18 cellular contexts compared by ENCODE assay signal in genomic region chr3:148280623-148281242, GRCh38.
"Had no signal": no experiment of that assay in that cellular context is flagged by ENCODE, and none has a peak within 500 bp of the region (broad histone marks: within the 10 kb centered on the region; RNA-seq: fewer than 3 reads in every experiment).

No MANE protein-coding gene starts in this region.

- H3K27me3 Mint-ChIP-seq: activated naive CD8-positive, alpha-beta T cell treated with anti-CD3 and anti-CD28 coated beads for 36 hours; stimulated activated naive CD8-positive, alpha-beta T cell treated with anti-CD3 and anti-CD28 coated beads, Interleukin-15, amount 100 ng/mL, for 72 hours; T-helper 17 cell had no signal

- H3K36me3 ChIP-seq: left lung, prostate gland, right atrium auricular region, thoracic aorta had no signal

- H3K27ac Mint-ChIP-seq: activated naive CD8-positive, alpha-beta T cell treated with anti-CD3 and anti-CD28 coated beads for 36 hours; stimulated activated naive CD8-positive, alpha-beta T cell treated with anti-CD3 and anti-CD28 coated beads, Interleukin-15, amount 100 ng/mL, for 72 hours; T-helper 17 cell had no signal

- H3K9me3 ChIP-seq: prostate gland, right atrium auricular region, thoracic aorta had no signal

- H3K4me3 ChIP-seq: dorsolateral prefrontal cortex, hepatocyte, left lung, prostate gland, right atrium auricular region, skin epidermis, thoracic aorta had no signal

- H3K36me3 Mint-ChIP-seq: activated naive CD8-positive, alpha-beta T cell treated with anti-CD3 and anti-CD28 coated beads for 36 hours had no signal

- H3K4me3 Mint-ChIP-seq: activated naive CD8-positive, alpha-beta T cell treated with anti-CD3 and anti-CD28 coated beads for 36 hours; stimulated activated naive CD8-positive, alpha-beta T cell treated with anti-CD3 and anti-CD28 coated beads, Interleukin-15, amount 100 ng/mL, for 72 hours; T-helper 17 cell had no signal

- H3K27me3 ChIP-seq: dorsolateral prefrontal cortex, foreskin keratinocyte, hepatocyte, left lung, right atrium auricular region had no signal

- H3K27ac ChIP-seq: dorsolateral prefrontal cortex, epithelial cell of prostate, foreskin keratinocyte, hepatocyte, left lung, prostate gland, right atrium auricular region, skin epidermis, thoracic aorta, VCaP had no signal

- H3K4me1 Mint-ChIP-seq: activated naive CD8-positive, alpha-beta T cell treated with anti-CD3 and anti-CD28 coated beads for 36 hours; stimulated activated naive CD8-positive, alpha-beta T cell treated with anti-CD3 and anti-CD28 coated beads, Interleukin-15, amount 100 ng/mL, for 72 hours; T-helper 17 cell had no signal

- H3K4me1 ChIP-seq: foreskin keratinocyte, left lung, prostate gland, right atrium auricular region had no signal

- DNase-seq: activated CD4-positive, alpha-beta T cell treated with anti-CD3 and anti-CD28 coated beads, Interleukin-2, amount 50 U/mL, for 48 hours; activated naive CD8-positive, alpha-beta T cell treated with anti-CD3 and anti-CD28 coated beads for 36 hours; amniotic stem cell; dorsolateral prefrontal cortex; foreskin keratinocyte; mammary epithelial cell; midbrain; stimulated activated CD4-positive, alpha-beta T cell treated with anti-CD3 and anti-CD28 coated beads, Interleukin-4, amount 100 ng/mL, for 1 hour; stimulated activated naive CD8-positive, alpha-beta T cell treated with anti-CD3 and anti-CD28 coated beads, Interleukin-15, amount 100 ng/mL, for 72 hours; T-helper 17 cell had no signal
